ENCODE assay signal across 11 cellular contexts in genomic region chr6:16137451-16137801, GRCh38. TPM values are rescaled to one million over a fixed set of nuclear protein-coding genes. Genes with fewer than 3 reads are reported as not detected.
A peak's percentile ranks its signal among the peaks of the same experiment; 100 is the strongest.
DNase-seq lines count a peak whose midpoint lies in the region; ATAC-seq and TF ChIP-seq lines count a peak whose summit lies in the region.
"Had no signal": no experiment of that assay in that cellular context is flagged by ENCODE, and none has a peak within 500 bp of the region (broad histone marks: within the 10 kb centered on the region; RNA-seq: fewer than 3 reads in every experiment).

No MANE protein-coding gene starts in this region.

- H3K27ac Mint-ChIP-seq in natural killer cell = peak overlapping the region; percentile 87 to 91

- H3K36me3 Mint-ChIP-seq in natural killer cell = peaks cover 18% of the 10 kb centered on the region

- H3K4me1 ChIP-seq in HEK293 (ENCODE audit: control insufficient read depth, insufficient read depth, low read length) (peaks cover 39% of the 10 kb centered on the region), ascending aorta (peaks cover 6 to 60% of the 10 kb centered on the region in 2 donors)

- H3K27me3 ChIP-seq in ascending aorta = no peaks in the 10 kb centered on the region
- H3K27me3 ChIP-seq: uterus had no signal

- intact Hi-C loops in ascending aorta (cut with DNase I) = loop anchor here (10.0 kb wide), 2 partner anchors 137 to 627 kb away; partner anchors contain the start of gene ATXN1
- intact Hi-C loops in natural killer cell (cut with micrococcal nuclease) = loop anchor here (10.0 kb wide), 2 partner anchors 513 to 627 kb away; partner anchors contain the start of gene ATXN1

- no peaks in the 10 kb centered on the region for H3K27me3 Mint-ChIP-seq in natural killer cell (ENCODE audit: low read depth in 2 of 2)

- peaks cover 96 to 97% of the 10 kb centered on the region in 2 donors for H3K4me1 Mint-ChIP-seq in natural killer cell

- H3K27ac ChIP-seq in HEK293 (ENCODE audit: extremely low read depth, low read depth, low read length) (no peak overlapping the region), ascending aorta (peak overlapping the region; percentile 1 to 76)

- H3K4me3 ChIP-seq in HEK293 (ENCODE audit: low read depth, low read length) (no peak overlapping the region), ascending aorta (peak overlapping the region in 1 of 2 donors; percentile 46)
- H3K4me3 ChIP-seq: uterus had no signal

- CTCF ChIA-PET in HEK293 (lab: Yijun Ruan, JAX) = interaction anchor here (0.5 to 1.5 kb wide), 10 partner anchors 9 to 477 kb away, joined by 3 to 10 read pairs (median 3); partner anchors contain the start of gene MYLIP

- TF ChIP-seq CTCF in HEK293 (tag by site-specific recombination; IDR thresholded peaks at IDR 0.05) = no peak
- no peak for TF ChIP-seq CTCF in ascending aorta (IDR thresholded peaks at IDR 0.05)
- no peak for TF ChIP-seq CTCF in natural killer cell (IDR thresholded peaks at IDR 0.05)

- DNase-seq in AG08395 (ENCODE audit: low spot score) (peak; percentile 14), ascending aorta (ENCODE audit: low spot score in 2 of 2) (no peak), natural killer cell (no peak), activated gamma-delta T cell treated with Interleukin-2 at 50 U/mL for 16 hours (no peak), NCI-H1092 treated with DMSO at 0.1 percent for 48 hours (lab: John Stamatoyannopoulos, UW) (no peak)
- DNase-seq: activated gamma-delta T cell, NCI-H2171 treated with DMSO at 0.1 percent for 48 hours, uterus had no signal

- no peaks in the 10 kb centered on the region for H3K9me3 ChIP-seq in HEK293 (ENCODE audit: control insufficient read depth, insufficient read depth, low read depth, low read length)
- H3K9me3 ChIP-seq in ascending aorta = no peaks in the 10 kb centered on the region
- H3K9me3 ChIP-seq: uterus had no signal

- H3K9me3 Mint-ChIP-seq in natural killer cell = no peaks in the 10 kb centered on the region

- H3K36me3 ChIP-seq in HEK293 (ENCODE audit: control insufficient read depth in 2 of 2, insufficient read depth in 1 of 2, low read length in 2 of 2) (peaks cover 6 to 63% of the 10 kb centered on the region in 2 experiments), ascending aorta (peaks cover 10 to 17% of the 10 kb centered on the region in 2 donors)
- H3K36me3 ChIP-seq: uterus had no signal

- ATAC-seq in natural killer cell (no peak), GM19467 (IDR thresholded peaks at IDR 0.05; ENCODE audit: unreplicated experiment) (no peak), GM18498 (IDR thresholded peaks at IDR 0.05; ENCODE audit: unreplicated experiment) (no peak)

- peak overlapping the region; percentile 82 for H3K4me3 Mint-ChIP-seq in natural killer cell

- POLR2A ChIA-PET in HEK293 (lab: Yijun Ruan, JAX) = interaction anchor here (0.6 to 1.5 kb wide), 2 partner anchors 9 to 419 kb away, joined by 3 to 12 read pairs; partner anchors contain the start of gene MYLIP

TF ChIP-seq in HEK293, 187 proteins besides CTCF, POLR2A, EP300 and RAD21:
- no peak for TF ChIP-seq ZFHX2 (tag by site-specific recombination; conservative IDR thresholded peaks at IDR 0.05)
- TF ChIP-seq ZNF600 (tag by site-specific recombination; IDR thresholded peaks at IDR 0.05) = 0 out of 2 replicates have a peak, but pooled peaks have one; percentile 4
- 0 out of 2 replicates have a peak, but pooled peaks have one; percentile 6 for TF ChIP-seq ZEB2 (tag by site-specific recombination; IDR thresholded peaks at IDR 0.05)
- TF ChIP-seq INSM2 (tag by site-specific recombination; IDR thresholded peaks at IDR 0.05) = no peak
- TF ChIP-seq SCRT2 (tag by site-specific recombination; IDR thresholded peaks at IDR 0.05) = no peak
- TF ChIP-seq ZNF335 (tag by site-specific recombination; conservative IDR thresholded peaks at IDR 0.05) = no peak
- no peak for TF ChIP-seq ZNF138 (tag by site-specific recombination; IDR thresholded peaks at IDR 0.05; ENCODE audit: borderline replicate concordance)
- TF ChIP-seq ZNF510 (tag by site-specific recombination; IDR thresholded peaks at IDR 0.05; ENCODE audit: insufficient replicate concordance) = peak; percentile 94

RNA-seq across cellular contexts. Expression of gene MYLIP, which starts 8.5 kb away (rescaled TPM):
- total RNA-seq in ascending aorta (36.1 TPM), natural killer cell (100 to 1,000 TPM; 127 to 207 (median 150) TPM)
